In the genomic region with DNA sequence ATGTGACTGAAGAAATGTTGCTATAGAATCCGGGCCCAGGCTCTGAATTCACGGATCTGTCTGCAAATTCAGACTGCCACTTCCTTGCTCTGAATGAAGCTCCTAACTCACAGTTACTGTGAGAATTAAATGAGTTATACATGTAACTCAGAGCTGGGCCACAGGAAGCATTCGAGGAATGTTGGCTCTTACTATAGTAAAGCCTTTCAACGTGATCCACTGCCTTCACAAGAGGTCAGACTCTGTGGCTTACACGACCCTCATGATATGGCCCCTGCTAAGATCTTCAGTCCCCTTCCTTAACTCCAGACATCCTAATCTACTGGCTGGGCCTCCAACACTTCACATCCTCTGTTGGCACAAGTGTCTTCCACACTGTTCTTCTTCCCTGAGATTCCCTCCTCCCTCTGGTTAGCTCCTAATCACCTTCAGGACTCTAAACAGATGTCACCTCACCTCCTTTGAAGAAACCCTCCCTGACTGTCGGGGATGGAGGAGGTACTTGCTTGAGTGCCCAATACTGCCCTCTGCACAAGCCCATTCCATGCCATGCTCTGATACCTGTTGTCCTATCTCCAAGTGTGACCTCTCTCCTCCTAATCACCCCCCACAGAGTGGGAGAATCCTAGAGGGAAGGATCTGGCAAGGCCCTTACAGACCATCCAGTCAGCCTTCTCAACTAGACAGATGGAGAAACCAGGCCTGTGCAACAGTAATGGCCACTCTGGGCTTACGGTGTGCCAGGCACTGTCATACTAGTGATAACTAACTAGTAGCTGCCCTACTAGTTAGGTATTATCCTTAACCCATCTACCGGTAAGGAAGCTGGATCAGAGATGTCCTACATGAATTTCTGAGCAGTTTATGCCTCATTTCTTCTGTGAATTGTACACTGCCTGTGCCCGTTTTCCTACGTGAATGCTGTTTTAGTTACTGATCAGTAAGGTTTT, we compare ENCODE assay signal across 8 cellular contexts. TPM values are rescaled to one million over a fixed set of nuclear protein-coding genes. Genes with fewer than 3 reads are reported as not detected.
DNase-seq lines count a peak whose midpoint lies in the region; ATAC-seq and TF ChIP-seq lines count a peak whose summit lies in the region.

No MANE protein-coding gene starts in this region.

- no peaks in the 10 kb centered on the region for H3K9me3 ChIP-seq in HEK293 (ENCODE audit: control insufficient read depth, insufficient read depth, low read depth, low read length)
- no peaks in the 10 kb centered on the region for H3K9me3 ChIP-seq in iPS-18a (ENCODE audit: control insufficient read depth, low read depth, low read length)

- H3K4me1 ChIP-seq in HEK293 (ENCODE audit: control insufficient read depth, insufficient read depth, low read length) (no peaks in the 10 kb centered on the region; the same call in 1 of the 2 replicates), iPS-18a (ENCODE audit: control insufficient read depth, low read depth, low read length) (peaks cover 7% of the 10 kb centered on the region)

- H3K4me1 Mint-ChIP-seq in activated CD8-positive, alpha-beta T cell treated with anti-CD3 and anti-CD28 coated beads, Interleukin-2, amount 10 ng/mL, durations not matched to agents 7 days and 5 days (ENCODE audit: low read depth) = peaks cover 23% of the 10 kb centered on the region
- peaks cover 22% of the 10 kb centered on the region for H3K4me1 Mint-ChIP-seq in stimulated activated naive CD8-positive, alpha-beta T cell treated with anti-CD3 and anti-CD28 coated beads, Interleukin-15, amount 100 ng/mL, for 72 hours

- peak overlapping the region; percentile 89 for H3K9ac ChIP-seq in iPS-18a (ENCODE audit: low read length)

- CTCF ChIA-PET in HEK293 (lab: Yijun Ruan, JAX) = no interaction called here
- CTCF ChIA-PET in activated CD8-positive, alpha-beta T cell treated with anti-CD3 and anti-CD28 coated beads, Interleukin-2, amount 10 ng/mL, durations not matched to agents 7 days and 5 days (lab: Charles Lee) = interaction anchor here (1.0 to 2.1 kb wide), 2 partner anchors 9 to 10 kb away, joined by 5 to 13 read pairs; partner anchors contain the start of gene SELENOK

- H3K27ac ChIP-seq in HEK293 (ENCODE audit: extremely low read depth, low read depth, low read length) = peak overlapping the region; percentile 5; the same call in 1 of the 2 replicates
- H3K27ac ChIP-seq in iPS-18a (ENCODE audit: low read length) = no peak overlapping the region

- H3K4me3 ChIP-seq in HEK293 (ENCODE audit: low read depth, low read length) = peak overlapping the region; percentile 98
- H3K4me3 ChIP-seq in iPS-18a (ENCODE audit: low read length) = peak overlapping the region; percentile 96

- H3K27me3 Mint-ChIP-seq in activated CD8-positive, alpha-beta T cell treated with anti-CD3 and anti-CD28 coated beads, Interleukin-2, amount 10 ng/mL, durations not matched to agents 7 days and 5 days (ENCODE audit: low read depth) = no peaks in the 10 kb centered on the region
- H3K27me3 Mint-ChIP-seq in stimulated activated naive CD8-positive, alpha-beta T cell treated with anti-CD3 and anti-CD28 coated beads, Interleukin-15, amount 100 ng/mL, for 72 hours = no peaks in the 10 kb centered on the region

- peak overlapping the region; percentile 96 for H3K27ac Mint-ChIP-seq in activated CD8-positive, alpha-beta T cell treated with anti-CD3 and anti-CD28 coated beads, Interleukin-2, amount 10 ng/mL, durations not matched to agents 7 days and 5 days
- peak overlapping the region; percentile 99 for H3K27ac Mint-ChIP-seq in stimulated activated naive CD8-positive, alpha-beta T cell treated with anti-CD3 and anti-CD28 coated beads, Interleukin-15, amount 100 ng/mL, for 72 hours

- H3K4me3 Mint-ChIP-seq in activated CD8-positive, alpha-beta T cell treated with anti-CD3 and anti-CD28 coated beads, Interleukin-2, amount 10 ng/mL, durations not matched to agents 7 days and 5 days = peak overlapping the region; percentile 93
- H3K4me3 Mint-ChIP-seq in stimulated activated naive CD8-positive, alpha-beta T cell treated with anti-CD3 and anti-CD28 coated beads, Interleukin-15, amount 100 ng/mL, for 72 hours = peak overlapping the region; percentile 88 to 96

- TF ChIP-seq CTCF in HEK293 (tag by site-specific recombination; IDR thresholded peaks at IDR 0.05) = no peak

- H3K36me3 Mint-ChIP-seq in activated CD8-positive, alpha-beta T cell treated with anti-CD3 and anti-CD28 coated beads, Interleukin-2, amount 10 ng/mL, durations not matched to agents 7 days and 5 days (ENCODE audit: low read depth) = peaks cover 45% of the 10 kb centered on the region

- H3K27me3 ChIP-seq in iPS-18a (ENCODE audit: control insufficient read depth, insufficient read depth, low read length) = no peaks in the 10 kb centered on the region

- H3K36me3 ChIP-seq in HEK293 (ENCODE audit: control insufficient read depth in 2 of 2, insufficient read depth in 1 of 2, low read length in 2 of 2) (peaks cover 26 to 78% of the 10 kb centered on the region in 2 experiments), iPS-18a (ENCODE audit: control insufficient read depth, low read depth, low read length) (peaks cover 54% of the 10 kb centered on the region)

- POLR2A ChIA-PET in HEK293 (lab: Yijun Ruan, JAX) = no interaction called here
- POLR2A ChIA-PET in activated CD8-positive, alpha-beta T cell treated with anti-CD3 and anti-CD28 coated beads, Interleukin-2, amount 10 ng/mL, durations not matched to agents 7 days and 5 days (lab: Charles Lee) = interaction anchor here (0.9 to 3.9 kb wide), 3 partner anchors 8 to 11 kb away, joined by 3 to 37 read pairs (median 3); partner anchors contain the start of gene SELENOK

- no peak for DNase-seq in activated CD8-positive, alpha-beta T cell treated with anti-CD3 and anti-CD28 coated beads, Interleukin-2, amount 10 ng/mL, durations not matched to agents 7 days and 5 days
- no peak for DNase-seq in stimulated activated naive CD8-positive, alpha-beta T cell treated with anti-CD3 and anti-CD28 coated beads, Interleukin-15, amount 100 ng/mL, for 72 hours
- DNase-seq in inferior parietal cortex (ENCODE audit: extremely low spot score) = no peak
- DNase-seq in SHP77 (lab: John Stamatoyannopoulos, UW) = no peak
- no peak for DNase-seq in NCI-H2227 (lab: John Stamatoyannopoulos, UW; ENCODE audit: unreplicated experiment)

- no peak for ATAC-seq in activated CD8-positive, alpha-beta T cell treated with anti-CD3 and anti-CD28 coated beads, Interleukin-2, amount 10 ng/mL, durations not matched to agents 7 days and 5 days
- ATAC-seq in stimulated activated naive CD8-positive, alpha-beta T cell treated with anti-CD3 and anti-CD28 coated beads, Interleukin-15, amount 100 ng/mL, for 72 hours = no peak
- no peak for ATAC-seq in GM18511 (IDR thresholded peaks at IDR 0.05; ENCODE audit: unreplicated experiment)

- H3K9me3 Mint-ChIP-seq in activated CD8-positive, alpha-beta T cell treated with anti-CD3 and anti-CD28 coated beads, Interleukin-2, amount 10 ng/mL, durations not matched to agents 7 days and 5 days (ENCODE audit: insufficient read depth) = no peaks in the 10 kb centered on the region
- no peaks in the 10 kb centered on the region for H3K9me3 Mint-ChIP-seq in stimulated activated naive CD8-positive, alpha-beta T cell treated with anti-CD3 and anti-CD28 coated beads, Interleukin-15, amount 100 ng/mL, for 72 hours

TF ChIP-seq in HEK293, 187 proteins besides CTCF, POLR2A, EP300 and RAD21:
- no peak for TF ChIP-seq ZSCAN5A (tag by site-specific recombination; IDR thresholded peaks at IDR 0.05)
- TF ChIP-seq YY1 (tag by site-specific recombination; IDR thresholded peaks at IDR 0.05) = no peak
- TF ChIP-seq ZNF350 (tag by site-specific recombination; IDR thresholded peaks at IDR 0.05) = no peak
- TF ChIP-seq GLIS1 (tag by site-specific recombination; IDR thresholded peaks at IDR 0.05) = peak; percentile 8; the same call in 1 of the 2 replicates
- TF ChIP-seq ZNF2 (tag by site-specific recombination; IDR thresholded peaks at IDR 0.05) = no peak
- no peak for TF ChIP-seq ZNF777 (tag by site-specific recombination; IDR thresholded peaks at IDR 0.05; ENCODE audit: borderline replicate concordance)
TF ChIP-seq in HEK293: peak in this region for 1.

RNA-seq across cellular contexts. Expression of gene ACTR8, which starts 1.3 kb away (rescaled TPM):
- 10 to 100 TPM; 29.2 to 37.1 TPM for total RNA-seq in activated CD8-positive, alpha-beta T cell treated with anti-CD3 and anti-CD28 coated beads, Interleukin-2, amount 10 ng/mL, durations not matched to agents 7 days and 5 days

RNA-seq across cellular contexts. Expression of gene SELENOK, which starts 11.0 kb away (rescaled TPM):
- 10 to 100 TPM; 46.3 to 48.5 TPM for total RNA-seq in activated CD8-positive, alpha-beta T cell treated with anti-CD3 and anti-CD28 coated beads, Interleukin-2, amount 10 ng/mL, durations not matched to agents 7 days and 5 days

RNA-seq across cellular contexts. Expression of gene IL17RB, which starts 34.3 kb away (rescaled TPM):
- total RNA-seq in activated CD8-positive, alpha-beta T cell treated with anti-CD3 and anti-CD28 coated beads, Interleukin-2, amount 10 ng/mL, durations not matched to agents 7 days and 5 days = under 1 TPM; 0.31 to 0.32 TPM

RNA-seq across cellular contexts. Expression of gene CHDH, which starts 34.5 kb away (rescaled TPM):
- total RNA-seq in activated CD8-positive, alpha-beta T cell treated with anti-CD3 and anti-CD28 coated beads, Interleukin-2, amount 10 ng/mL, durations not matched to agents 7 days and 5 days = under 1 TPM; 0.05 to 0.21 TPM
